ENCODE assay signal across 1 cellular context in the genomic region with DNA sequence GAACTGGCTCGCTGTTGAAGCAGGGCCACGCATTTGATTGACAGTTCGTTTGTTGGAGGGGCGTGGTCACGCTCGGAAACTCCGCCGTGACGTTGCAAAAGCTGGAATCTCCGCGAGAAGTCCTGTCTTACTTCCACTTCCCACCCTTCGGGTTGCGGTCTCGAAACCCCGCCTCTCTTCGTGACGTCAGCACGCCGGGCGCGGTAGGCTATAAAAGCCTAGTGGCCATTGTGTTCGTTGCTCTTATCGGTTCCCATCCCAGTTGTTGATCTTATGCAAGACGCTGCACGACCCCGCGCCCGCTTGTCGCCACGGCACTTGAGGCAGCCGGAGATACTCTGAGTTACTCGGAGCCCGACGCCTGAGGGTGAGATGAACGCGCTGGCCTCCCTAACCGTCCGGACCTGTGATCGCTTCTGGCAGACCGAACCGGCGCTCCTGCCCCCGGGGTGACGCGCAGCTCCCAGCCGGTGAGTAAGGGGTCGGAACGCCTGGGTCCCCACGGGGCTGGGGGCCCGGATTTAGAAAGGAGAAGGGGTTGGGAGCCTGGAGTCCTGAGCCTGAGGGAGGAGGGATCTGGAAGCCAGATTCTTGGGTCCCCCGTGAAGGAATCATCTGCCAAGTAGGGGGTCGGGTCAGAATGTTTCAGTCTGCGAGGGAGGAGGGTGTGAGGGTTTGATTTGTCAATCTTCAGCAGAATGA.
A peak's percentile ranks its signal among the peaks of the same experiment; 100 is the strongest.
TF ChIP-seq lines count a peak whose summit lies in the region.

Gene PPP1R15A, plus strand, starts transcription at position 240 of the 702 bp plus-strand sequence. CDS start 813 bp downstream, outside the sequence.

TF ChIP-seq in A549, 52 proteins besides CTCF, POLR2A, EP300 and RAD21 (continued from another document):
- peak; percentile 89 for TF ChIP-seq PBX3 (IDR thresholded peaks at IDR 0.05)
- TF ChIP-seq MAFK (IDR thresholded peaks at IDR 0.05; ENCODE audit: partially characterized antibody) = peak; percentile 96
- TF ChIP-seq HDAC2 (IDR thresholded peaks at IDR 0.05) = no peak
- no peak for TF ChIP-seq SREBF2 (IDR thresholded peaks at IDR 0.05)
- peak; percentile 92 for TF ChIP-seq TP53 (CRISPR knock-in tag; IDR thresholded peaks at IDR 0.05)
- TF ChIP-seq FOXS1 (CRISPR knock-in tag; IDR thresholded peaks at IDR 0.05) = no peak
- TF ChIP-seq POLR2AphosphoS2 (conservative IDR thresholded peaks at IDR 0.05; ENCODE audit: low read length) = no peak; the same call in 1 of the 2 replicates
- no peak for TF ChIP-seq E2F6 (IDR thresholded peaks at IDR 0.05; ENCODE audit: borderline replicate concordance, low read depth)
- TF ChIP-seq HOXB13 (CRISPR knock-in tag; IDR thresholded peaks at IDR 0.05; ENCODE audit: low read depth) = no peak
- TF ChIP-seq PHF8 (IDR thresholded peaks at IDR 0.05; ENCODE audit: borderline replicate concordance, low read depth) = peak; percentile 98
- peak; percentile 88 to 96; a peak in 4 of 5 replicates for TF ChIP-seq JUN (IDR thresholded peaks at IDR 0.05)
- TF ChIP-seq BCL3 (IDR thresholded peaks at IDR 0.05) = peak; percentile 98
- TF ChIP-seq GATA3 (IDR thresholded peaks at IDR 0.05; ENCODE audit: borderline replicate concordance) = peak; percentile 66
- no peak for TF ChIP-seq ZSCAN20 (CRISPR knock-in tag; IDR thresholded peaks at IDR 0.05)
- no peak for TF ChIP-seq RARB (CRISPR knock-in tag; IDR thresholded peaks at IDR 0.05)
- TF ChIP-seq REST (IDR thresholded peaks at IDR 0.05) = peak; percentile 59
- peak; percentile 56; the same call in 1 of the 2 replicates for TF ChIP-seq NFE2L2 (conservative IDR thresholded peaks at IDR 0.05; ENCODE audit: low read length)
- TF ChIP-seq KDM5A (IDR thresholded peaks at IDR 0.05) = no peak
- TF ChIP-seq ATOH8 (CRISPR knock-in tag; IDR thresholded peaks at IDR 0.05; ENCODE audit: low read depth) = no peak
- TF ChIP-seq ZNF302 (CRISPR knock-in tag; IDR thresholded peaks at IDR 0.05) = no peak
- no peak for TF ChIP-seq NR3C1 (IDR thresholded peaks at IDR 0.05)
- TF ChIP-seq RFX5 (IDR thresholded peaks at IDR 0.05) = peak; percentile 76; the same call in 1 of the 2 replicates
- no peak for TF ChIP-seq FOSL2 (IDR thresholded peaks at IDR 0.05)
- peak; percentile 38 for TF ChIP-seq FOSL2 (CRISPR knock-in tag; IDR thresholded peaks at IDR 0.05)
- TF ChIP-seq MAZ (IDR thresholded peaks at IDR 0.05; ENCODE audit: borderline replicate concordance, low read depth, low read length) = peak; percentile 92; the same call in 1 of the 2 replicates
- TF ChIP-seq SMC3 (IDR thresholded peaks at IDR 0.05) = no peak
- TF ChIP-seq FOSB (CRISPR knock-in tag; IDR thresholded peaks at IDR 0.05) = no peak
- TF ChIP-seq HES2 (IDR thresholded peaks at IDR 0.05) = no peak
